ENCODE assay signal across 1 cellular context in genomic region chr1:154864189-154864985, GRCh38.
TF ChIP-seq lines count a peak whose summit lies in the region.

No MANE protein-coding gene starts in this region.

TF ChIP-seq in GM12878, 131 proteins besides CTCF, POLR2A, EP300 and RAD21 (continued from another document and continues in another):
- TF ChIP-seq, protein P1, sequence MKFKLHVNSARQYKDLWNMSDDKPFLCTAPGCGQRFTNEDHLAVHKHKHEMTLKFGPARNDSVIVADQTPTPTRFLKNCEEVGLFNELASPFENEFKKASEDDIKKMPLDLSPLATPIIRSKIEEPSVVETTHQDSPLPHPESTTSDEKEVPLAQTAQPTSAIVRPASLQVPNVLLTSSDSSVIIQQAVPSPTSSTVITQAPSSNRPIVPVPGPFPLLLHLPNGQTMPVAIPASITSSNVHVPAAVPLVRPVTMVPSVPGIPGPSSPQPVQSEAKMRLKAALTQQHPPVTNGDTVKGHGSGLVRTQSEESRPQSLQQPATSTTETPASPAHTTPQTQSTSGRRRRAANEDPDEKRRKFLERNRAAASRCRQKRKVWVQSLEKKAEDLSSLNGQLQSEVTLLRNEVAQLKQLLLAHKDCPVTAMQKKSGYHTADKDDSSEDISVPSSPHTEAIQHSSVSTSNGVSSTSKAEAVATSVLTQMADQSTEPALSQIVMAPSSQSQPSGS (IDR thresholded peaks at IDR 0.05; ENCODE audit: low read length): no peak
- no peak for TF ChIP-seq CEBPB (IDR thresholded peaks at IDR 0.05; ENCODE audit: borderline replicate concordance in 1 of 2, low read depth in 2 of 2, low read length in 2 of 2)
- TF ChIP-seq, protein P2, sequence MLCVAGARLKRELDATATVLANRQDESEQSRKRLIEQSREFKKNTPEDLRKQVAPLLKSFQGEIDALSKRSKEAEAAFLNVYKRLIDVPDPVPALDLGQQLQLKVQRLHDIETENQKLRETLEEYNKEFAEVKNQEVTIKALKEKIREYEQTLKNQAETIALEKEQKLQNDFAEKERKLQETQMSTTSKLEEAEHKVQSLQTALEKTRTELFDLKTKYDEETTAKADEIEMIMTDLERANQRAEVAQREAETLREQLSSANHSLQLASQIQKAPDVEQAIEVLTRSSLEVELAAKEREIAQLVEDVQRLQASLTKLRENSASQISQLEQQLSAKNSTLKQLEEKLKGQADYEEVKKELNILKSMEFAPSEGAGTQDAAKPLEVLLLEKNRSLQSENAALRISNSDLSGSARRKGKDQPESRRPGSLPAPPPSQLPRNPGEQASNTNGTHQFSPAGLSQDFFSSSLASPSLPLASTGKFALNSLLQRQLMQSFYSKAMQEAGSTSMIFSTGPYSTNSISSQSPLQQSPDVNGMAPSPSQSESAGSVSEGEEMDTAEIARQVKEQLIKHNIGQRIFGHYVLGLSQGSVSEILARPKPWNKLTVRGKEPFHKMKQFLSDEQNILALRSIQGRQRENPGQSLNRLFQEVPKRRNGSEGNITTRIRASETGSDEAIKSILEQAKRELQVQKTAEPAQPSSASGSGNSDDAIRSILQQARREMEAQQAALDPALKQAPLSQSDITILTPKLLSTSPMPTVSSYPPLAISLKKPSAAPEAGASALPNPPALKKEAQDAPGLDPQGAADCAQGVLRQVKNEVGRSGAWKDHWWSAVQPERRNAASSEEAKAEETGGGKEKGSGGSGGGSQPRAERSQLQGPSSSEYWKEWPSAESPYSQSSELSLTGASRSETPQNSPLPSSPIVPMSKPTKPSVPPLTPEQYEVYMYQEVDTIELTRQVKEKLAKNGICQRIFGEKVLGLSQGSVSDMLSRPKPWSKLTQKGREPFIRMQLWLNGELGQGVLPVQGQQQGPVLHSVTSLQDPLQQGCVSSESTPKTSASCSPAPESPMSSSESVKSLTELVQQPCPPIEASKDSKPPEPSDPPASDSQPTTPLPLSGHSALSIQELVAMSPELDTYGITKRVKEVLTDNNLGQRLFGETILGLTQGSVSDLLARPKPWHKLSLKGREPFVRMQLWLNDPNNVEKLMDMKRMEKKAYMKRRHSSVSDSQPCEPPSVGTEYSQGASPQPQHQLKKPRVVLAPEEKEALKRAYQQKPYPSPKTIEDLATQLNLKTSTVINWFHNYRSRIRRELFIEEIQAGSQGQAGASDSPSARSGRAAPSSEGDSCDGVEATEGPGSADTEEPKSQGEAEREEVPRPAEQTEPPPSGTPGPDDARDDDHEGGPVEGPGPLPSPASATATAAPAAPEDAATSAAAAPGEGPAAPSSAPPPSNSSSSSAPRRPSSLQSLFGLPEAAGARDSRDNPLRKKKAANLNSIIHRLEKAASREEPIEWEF (IDR thresholded peaks at IDR 0.05; ENCODE audit: insufficient replicate concordance, low read depth, low read length): no peak
- no peak for TF ChIP-seq SKIL (IDR thresholded peaks at IDR 0.05; ENCODE audit: low read depth, poor library complexity, severe bottlenecking)
- TF ChIP-seq SIN3A (IDR thresholded peaks at IDR 0.05; ENCODE audit: low read depth, low read length): no peak
- TF ChIP-seq, protein P3, sequence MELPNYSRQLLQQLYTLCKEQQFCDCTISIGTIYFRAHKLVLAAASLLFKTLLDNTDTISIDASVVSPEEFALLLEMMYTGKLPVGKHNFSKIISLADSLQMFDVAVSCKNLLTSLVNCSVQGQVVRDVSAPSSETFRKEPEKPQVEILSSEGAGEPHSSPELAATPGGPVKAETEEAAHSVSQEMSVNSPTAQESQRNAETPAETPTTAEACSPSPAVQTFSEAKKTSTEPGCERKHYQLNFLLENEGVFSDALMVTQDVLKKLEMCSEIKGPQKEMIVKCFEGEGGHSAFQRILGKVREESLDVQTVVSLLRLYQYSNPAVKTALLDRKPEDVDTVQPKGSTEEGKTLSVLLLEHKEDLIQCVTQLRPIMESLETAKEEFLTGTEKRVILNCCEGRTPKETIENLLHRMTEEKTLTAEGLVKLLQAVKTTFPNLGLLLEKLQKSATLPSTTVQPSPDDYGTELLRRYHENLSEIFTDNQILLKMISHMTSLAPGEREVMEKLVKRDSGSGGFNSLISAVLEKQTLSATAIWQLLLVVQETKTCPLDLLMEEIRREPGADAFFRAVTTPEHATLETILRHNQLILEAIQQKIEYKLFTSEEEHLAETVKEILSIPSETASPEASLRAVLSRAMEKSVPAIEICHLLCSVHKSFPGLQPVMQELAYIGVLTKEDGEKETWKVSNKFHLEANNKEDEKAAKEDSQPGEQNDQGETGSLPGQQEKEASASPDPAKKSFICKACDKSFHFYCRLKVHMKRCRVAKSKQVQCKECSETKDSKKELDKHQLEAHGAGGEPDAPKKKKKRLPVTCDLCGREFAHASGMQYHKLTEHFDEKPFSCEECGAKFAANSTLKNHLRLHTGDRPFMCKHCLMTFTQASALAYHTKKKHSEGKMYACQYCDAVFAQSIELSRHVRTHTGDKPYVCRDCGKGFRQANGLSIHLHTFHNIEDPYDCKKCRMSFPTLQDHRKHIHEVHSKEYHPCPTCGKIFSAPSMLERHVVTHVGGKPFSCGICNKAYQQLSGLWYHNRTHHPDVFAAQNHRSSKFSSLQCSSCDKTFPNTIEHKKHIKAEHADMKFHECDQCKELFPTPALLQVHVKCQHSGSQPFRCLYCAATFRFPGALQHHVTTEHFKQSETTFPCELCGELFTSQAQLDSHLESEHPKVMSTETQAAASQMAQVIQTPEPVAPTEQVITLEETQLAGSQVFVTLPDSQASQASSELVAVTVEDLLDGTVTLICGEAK (IDR thresholded peaks at IDR 0.05; ENCODE audit: borderline replicate concordance): 0 out of 2 replicates have a peak, but pooled peaks have one; percentile 1
- TF ChIP-seq, protein P4, sequence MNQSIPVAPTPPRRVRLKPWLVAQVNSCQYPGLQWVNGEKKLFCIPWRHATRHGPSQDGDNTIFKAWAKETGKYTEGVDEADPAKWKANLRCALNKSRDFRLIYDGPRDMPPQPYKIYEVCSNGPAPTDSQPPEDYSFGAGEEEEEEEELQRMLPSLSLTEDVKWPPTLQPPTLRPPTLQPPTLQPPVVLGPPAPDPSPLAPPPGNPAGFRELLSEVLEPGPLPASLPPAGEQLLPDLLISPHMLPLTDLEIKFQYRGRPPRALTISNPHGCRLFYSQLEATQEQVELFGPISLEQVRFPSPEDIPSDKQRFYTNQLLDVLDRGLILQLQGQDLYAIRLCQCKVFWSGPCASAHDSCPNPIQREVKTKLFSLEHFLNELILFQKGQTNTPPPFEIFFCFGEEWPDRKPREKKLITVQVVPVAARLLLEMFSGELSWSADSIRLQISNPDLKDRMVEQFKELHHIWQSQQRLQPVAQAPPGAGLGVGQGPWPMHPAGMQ (IDR thresholded peaks at IDR 0.05; ENCODE audit: borderline replicate concordance): no peak
- 0 out of 2 replicates have a peak, but pooled peaks have one; percentile 2 for TF ChIP-seq TCF12 (IDR thresholded peaks at IDR 0.05; ENCODE audit: low read depth, low read length)
- no peak for TF ChIP-seq HDAC2 (IDR thresholded peaks at IDR 0.05)
- no peak; the same call in 1 of the 2 replicates for TF ChIP-seq GATAD2B (conservative IDR thresholded peaks at IDR 0.05; ENCODE audit: low read depth)
- 0 out of 2 replicates have a peak, but pooled peaks have one; percentile 14 for TF ChIP-seq SMARCA5 (IDR thresholded peaks at IDR 0.05)
- peak in 1 of 2 experiments; percentile 9; a peak in 1 of 4 replicates for TF ChIP-seq IKZF2 (IDR thresholded peaks at IDR 0.05)
- no peak for TF ChIP-seq WRNIP1 (IDR thresholded peaks at IDR 0.05; ENCODE audit: borderline replicate concordance, low read depth, low read length)
- no peak for TF ChIP-seq GABPA (IDR thresholded peaks at IDR 0.05; ENCODE audit: low read depth)
- TF ChIP-seq EGR1 (IDR thresholded peaks at IDR 0.05; ENCODE audit: borderline replicate concordance in 1 of 2, low read depth in 2 of 2, low read length in 2 of 2): no peak
- TF ChIP-seq ZBTB11 (CRISPR knock-in tag; IDR thresholded peaks at IDR 0.05): no peak
- no peak for TF ChIP-seq ZNF592 (IDR thresholded peaks at IDR 0.05)
- no peak for TF ChIP-seq RELB (IDR thresholded peaks at IDR 0.05; ENCODE audit: low read depth)
- no peak for TF ChIP-seq LARP7 (IDR thresholded peaks at IDR 0.05)
- no peak for TF ChIP-seq MEF2B (IDR thresholded peaks at IDR 0.05; ENCODE audit: partially characterized antibody, poor library complexity, severe bottlenecking)
- no peak for TF ChIP-seq ETV6 (conservative IDR thresholded peaks at IDR 0.05 in 1 of 2, IDR thresholded peaks at IDR 0.05 in 1 of 2; ENCODE audit: borderline replicate concordance in 1 of 2, low read depth in 1 of 2)
- TF ChIP-seq CBX5 (IDR thresholded peaks at IDR 0.05; ENCODE audit: low read depth): no peak
- TF ChIP-seq PAX5 (IDR thresholded peaks at IDR 0.05; ENCODE audit: borderline replicate concordance, low read depth, low read length): 0 out of 2 replicates have a peak, but pooled peaks have one; percentile 40
- TF ChIP-seq HCFC1 (IDR thresholded peaks at IDR 0.05; ENCODE audit: low read length): no peak
- TF ChIP-seq BACH1 (IDR thresholded peaks at IDR 0.05; ENCODE audit: borderline replicate concordance): no peak
